ENCODE assay signal across 1 cellular context in genomic region chrX:41333994-41334865, GRCh38.
TF ChIP-seq lines count a peak whose summit lies in the region.

Gene DDX3X (plus strand): TSS chrX:41334162. CDS start chrX:41334253, 91 bp downstream.

TF ChIP-seq in HepG2, 621 proteins besides CTCF, POLR2A, EP300 and RAD21 (continued from another document and continues in another):
- no peak; the same call in 1 of the 2 replicates for TF ChIP-seq SALL2 (CRISPR knock-in tag; IDR thresholded peaks at IDR 0.05)
- TF ChIP-seq ZNF775 (CRISPR knock-in tag; IDR thresholded peaks at IDR 0.05; ENCODE audit: borderline replicate concordance) = no peak
- no peak for TF ChIP-seq ZSCAN31 (CRISPR knock-in tag; IDR thresholded peaks at IDR 0.05; ENCODE audit: low read depth)
- TF ChIP-seq TBX3 (IDR thresholded peaks at IDR 0.05; ENCODE audit: borderline replicate concordance) = no peak
- TF ChIP-seq ZNF709 (CRISPR knock-in tag; IDR thresholded peaks at IDR 0.05) = peak; percentile 17; the same call in 1 of the 2 replicates
- peak; percentile 58 for TF ChIP-seq BORCS8-MEF2B (CRISPR knock-in tag; IDR thresholded peaks at IDR 0.05)
- no peak for TF ChIP-seq HNRNPLL (IDR thresholded peaks at IDR 0.05; ENCODE audit: low read depth, low read length, poor library complexity, severe bottlenecking)
- TF ChIP-seq MAFG (CRISPR knock-in tag; IDR thresholded peaks at IDR 0.05) = no peak
- TF ChIP-seq, protein P1, sequence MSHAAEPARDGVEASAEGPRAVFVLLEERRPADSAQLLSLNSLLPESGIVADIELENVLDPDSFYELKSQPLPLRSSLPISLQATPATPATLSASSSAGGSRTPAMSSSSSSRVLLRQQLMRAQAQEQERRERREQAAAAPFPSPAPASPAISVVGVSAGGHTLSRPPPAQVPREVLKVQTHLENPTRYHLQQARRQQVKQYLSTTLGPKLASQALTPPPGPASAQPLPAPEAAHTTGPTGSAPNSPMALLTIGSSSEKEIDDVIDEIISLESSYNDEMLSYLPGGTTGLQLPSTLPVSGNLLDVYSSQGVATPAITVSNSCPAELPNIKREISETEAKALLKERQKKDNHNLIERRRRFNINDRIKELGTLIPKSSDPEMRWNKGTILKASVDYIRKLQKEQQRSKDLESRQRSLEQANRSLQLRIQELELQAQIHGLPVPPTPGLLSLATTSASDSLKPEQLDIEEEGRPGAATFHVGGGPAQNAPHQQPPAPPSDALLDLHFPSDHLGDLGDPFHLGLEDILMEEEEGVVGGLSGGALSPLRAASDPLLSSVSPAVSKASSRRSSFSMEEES (CRISPR knock-in tag; IDR thresholded peaks at IDR 0.05) = peak; percentile 55; the same call in 1 of the 2 replicates
- TF ChIP-seq ZNF773 (CRISPR knock-in tag; IDR thresholded peaks at IDR 0.05; ENCODE audit: borderline replicate concordance) = 0 out of 2 replicates have a peak, but pooled peaks have one; percentile 38
- no peak for TF ChIP-seq IRF9 (CRISPR knock-in tag; IDR thresholded peaks at IDR 0.05; ENCODE audit: borderline replicate concordance)
- no peak for TF ChIP-seq ZNF282 (IDR thresholded peaks at IDR 0.05; ENCODE audit: partially characterized antibody)
- no peak for TF ChIP-seq ZBTB10 (CRISPR knock-in tag; IDR thresholded peaks at IDR 0.05; ENCODE audit: borderline replicate concordance)
- no peak for TF ChIP-seq TBX2 (CRISPR knock-in tag; IDR thresholded peaks at IDR 0.05; ENCODE audit: borderline replicate concordance)
- no peak for TF ChIP-seq NFE2L1 (CRISPR knock-in tag; IDR thresholded peaks at IDR 0.05; ENCODE audit: borderline replicate concordance)
- TF ChIP-seq, protein P2, sequence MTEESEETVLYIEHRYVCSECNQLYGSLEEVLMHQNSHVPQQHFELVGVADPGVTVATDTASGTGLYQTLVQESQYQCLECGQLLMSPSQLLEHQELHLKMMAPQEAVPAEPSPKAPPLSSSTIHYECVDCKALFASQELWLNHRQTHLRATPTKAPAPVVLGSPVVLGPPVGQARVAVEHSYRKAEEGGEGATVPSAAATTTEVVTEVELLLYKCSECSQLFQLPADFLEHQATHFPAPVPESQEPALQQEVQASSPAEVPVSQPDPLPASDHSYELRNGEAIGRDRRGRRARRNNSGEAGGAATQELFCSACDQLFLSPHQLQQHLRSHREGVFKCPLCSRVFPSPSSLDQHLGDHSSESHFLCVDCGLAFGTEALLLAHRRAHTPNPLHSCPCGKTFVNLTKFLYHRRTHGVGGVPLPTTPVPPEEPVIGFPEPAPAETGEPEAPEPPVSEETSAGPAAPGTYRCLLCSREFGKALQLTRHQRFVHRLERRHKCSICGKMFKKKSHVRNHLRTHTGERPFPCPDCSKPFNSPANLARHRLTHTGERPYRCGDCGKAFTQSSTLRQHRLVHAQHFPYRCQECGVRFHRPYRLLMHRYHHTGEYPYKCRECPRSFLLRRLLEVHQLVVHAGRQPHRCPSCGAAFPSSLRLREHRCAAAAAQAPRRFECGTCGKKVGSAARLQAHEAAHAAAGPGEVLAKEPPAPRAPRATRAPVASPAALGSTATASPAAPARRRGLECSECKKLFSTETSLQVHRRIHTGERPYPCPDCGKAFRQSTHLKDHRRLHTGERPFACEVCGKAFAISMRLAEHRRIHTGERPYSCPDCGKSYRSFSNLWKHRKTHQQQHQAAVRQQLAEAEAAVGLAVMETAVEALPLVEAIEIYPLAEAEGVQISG (CRISPR knock-in tag; IDR thresholded peaks at IDR 0.05) = no peak
- TF ChIP-seq ZNF124 (CRISPR knock-in tag; IDR thresholded peaks at IDR 0.05) = no peak
- TF ChIP-seq, protein P3, sequence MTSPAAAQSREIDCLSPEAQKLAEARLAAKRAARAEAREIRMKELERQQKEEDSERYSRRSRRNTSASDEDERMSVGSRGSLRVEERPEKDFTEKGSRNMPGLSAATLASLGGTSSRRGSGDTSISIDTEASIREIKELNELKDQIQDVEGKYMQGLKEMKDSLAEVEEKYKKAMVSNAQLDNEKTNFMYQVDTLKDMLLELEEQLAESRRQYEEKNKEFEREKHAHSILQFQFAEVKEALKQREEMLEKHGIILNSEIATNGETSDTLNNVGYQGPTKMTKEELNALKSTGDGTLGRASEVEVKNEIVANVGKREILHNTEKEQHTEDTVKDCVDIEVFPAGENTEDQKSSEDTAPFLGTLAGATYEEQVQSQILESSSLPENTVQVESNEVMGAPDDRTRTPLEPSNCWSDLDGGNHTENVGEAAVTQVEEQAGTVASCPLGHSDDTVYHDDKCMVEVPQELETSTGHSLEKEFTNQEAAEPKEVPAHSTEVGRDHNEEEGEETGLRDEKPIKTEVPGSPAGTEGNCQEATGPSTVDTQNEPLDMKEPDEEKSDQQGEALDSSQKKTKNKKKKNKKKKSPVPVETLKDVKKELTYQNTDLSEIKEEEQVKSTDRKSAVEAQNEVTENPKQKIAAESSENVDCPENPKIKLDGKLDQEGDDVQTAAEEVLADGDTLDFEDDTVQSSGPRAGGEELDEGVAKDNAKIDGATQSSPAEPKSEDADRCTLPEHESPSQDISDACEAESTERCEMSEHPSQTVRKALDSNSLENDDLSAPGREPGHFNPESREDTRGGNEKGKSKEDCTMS (CRISPR knock-in tag; conservative IDR thresholded peaks at IDR 0.05) = no peak
- TF ChIP-seq ZNF550 (CRISPR knock-in tag; IDR thresholded peaks at IDR 0.05; ENCODE audit: borderline replicate concordance) = no peak
- TF ChIP-seq, protein P4, sequence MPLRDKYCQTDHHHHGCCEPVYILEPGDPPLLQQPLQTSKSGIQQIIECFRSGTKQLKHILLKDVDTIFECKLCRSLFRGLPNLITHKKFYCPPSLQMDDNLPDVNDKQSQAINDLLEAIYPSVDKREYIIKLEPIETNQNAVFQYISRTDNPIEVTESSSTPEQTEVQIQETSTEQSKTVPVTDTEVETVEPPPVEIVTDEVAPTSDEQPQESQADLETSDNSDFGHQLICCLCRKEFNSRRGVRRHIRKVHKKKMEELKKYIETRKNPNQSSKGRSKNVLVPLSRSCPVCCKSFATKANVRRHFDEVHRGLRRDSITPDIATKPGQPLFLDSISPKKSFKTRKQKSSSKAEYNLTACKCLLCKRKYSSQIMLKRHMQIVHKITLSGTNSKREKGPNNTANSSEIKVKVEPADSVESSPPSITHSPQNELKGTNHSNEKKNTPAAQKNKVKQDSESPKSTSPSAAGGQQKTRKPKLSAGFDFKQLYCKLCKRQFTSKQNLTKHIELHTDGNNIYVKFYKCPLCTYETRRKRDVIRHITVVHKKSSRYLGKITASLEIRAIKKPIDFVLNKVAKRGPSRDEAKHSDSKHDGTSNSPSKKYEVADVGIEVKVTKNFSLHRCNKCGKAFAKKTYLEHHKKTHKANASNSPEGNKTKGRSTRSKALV (CRISPR knock-in tag; IDR thresholded peaks at IDR 0.05) = no peak
- TF ChIP-seq POGZ (CRISPR knock-in tag; IDR thresholded peaks at IDR 0.05) = no peak
- TF ChIP-seq, protein P5, sequence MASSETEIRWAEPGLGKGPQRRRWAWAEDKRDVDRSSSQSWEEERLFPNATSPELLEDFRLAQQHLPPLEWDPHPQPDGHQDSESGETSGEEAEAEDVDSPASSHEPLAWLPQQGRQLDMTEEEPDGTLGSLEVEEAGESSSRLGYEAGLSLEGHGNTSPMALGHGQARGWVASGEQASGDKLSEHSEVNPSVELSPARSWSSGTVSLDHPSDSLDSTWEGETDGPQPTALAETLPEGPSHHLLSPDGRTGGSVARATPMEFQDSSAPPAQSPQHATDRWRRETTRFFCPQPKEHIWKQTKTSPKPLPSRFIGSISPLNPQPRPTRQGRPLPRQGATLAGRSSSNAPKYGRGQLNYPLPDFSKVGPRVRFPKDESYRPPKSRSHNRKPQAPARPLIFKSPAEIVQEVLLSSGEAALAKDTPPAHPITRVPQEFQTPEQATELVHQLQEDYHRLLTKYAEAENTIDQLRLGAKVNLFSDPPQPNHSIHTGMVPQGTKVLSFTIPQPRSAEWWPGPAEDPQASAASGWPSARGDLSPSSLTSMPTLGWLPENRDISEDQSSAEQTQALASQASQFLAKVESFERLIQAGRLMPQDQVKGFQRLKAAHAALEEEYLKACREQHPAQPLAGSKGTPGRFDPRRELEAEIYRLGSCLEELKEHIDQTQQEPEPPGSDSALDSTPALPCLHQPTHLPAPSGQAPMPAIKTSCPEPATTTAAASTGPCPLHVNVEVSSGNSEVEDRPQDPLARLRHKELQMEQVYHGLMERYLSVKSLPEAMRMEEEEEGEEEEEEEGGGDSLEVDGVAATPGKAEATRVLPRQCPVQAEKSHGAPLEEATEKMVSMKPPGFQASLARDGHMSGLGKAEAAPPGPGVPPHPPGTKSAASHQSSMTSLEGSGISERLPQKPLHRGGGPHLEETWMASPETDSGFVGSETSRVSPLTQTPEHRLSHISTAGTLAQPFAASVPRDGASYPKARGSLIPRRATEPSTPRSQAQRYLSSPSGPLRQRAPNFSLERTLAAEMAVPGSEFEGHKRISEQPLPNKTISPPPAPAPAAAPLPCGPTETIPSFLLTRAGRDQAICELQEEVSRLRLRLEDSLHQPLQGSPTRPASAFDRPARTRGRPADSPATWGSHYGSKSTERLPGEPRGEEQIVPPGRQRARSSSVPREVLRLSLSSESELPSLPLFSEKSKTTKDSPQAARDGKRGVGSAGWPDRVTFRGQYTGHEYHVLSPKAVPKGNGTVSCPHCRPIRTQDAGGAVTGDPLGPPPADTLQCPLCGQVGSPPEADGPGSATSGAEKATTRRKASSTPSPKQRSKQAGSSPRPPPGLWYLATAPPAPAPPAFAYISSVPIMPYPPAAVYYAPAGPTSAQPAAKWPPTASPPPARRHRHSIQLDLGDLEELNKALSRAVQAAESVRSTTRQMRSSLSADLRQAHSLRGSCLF (CRISPR knock-in tag; IDR thresholded peaks at IDR 0.05; ENCODE audit: borderline replicate concordance) = no peak
- TF ChIP-seq, protein P6, sequence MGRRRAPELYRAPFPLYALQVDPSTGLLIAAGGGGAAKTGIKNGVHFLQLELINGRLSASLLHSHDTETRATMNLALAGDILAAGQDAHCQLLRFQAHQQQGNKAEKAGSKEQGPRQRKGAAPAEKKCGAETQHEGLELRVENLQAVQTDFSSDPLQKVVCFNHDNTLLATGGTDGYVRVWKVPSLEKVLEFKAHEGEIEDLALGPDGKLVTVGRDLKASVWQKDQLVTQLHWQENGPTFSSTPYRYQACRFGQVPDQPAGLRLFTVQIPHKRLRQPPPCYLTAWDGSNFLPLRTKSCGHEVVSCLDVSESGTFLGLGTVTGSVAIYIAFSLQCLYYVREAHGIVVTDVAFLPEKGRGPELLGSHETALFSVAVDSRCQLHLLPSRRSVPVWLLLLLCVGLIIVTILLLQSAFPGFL (CRISPR knock-in tag; IDR thresholded peaks at IDR 0.05) = no peak
- TF ChIP-seq JUND (CRISPR knock-in tag; IDR thresholded peaks at IDR 0.05) = no peak
- 0 out of 2 replicates have a peak, but pooled peaks have one; percentile 7 for TF ChIP-seq GATAD1 (CRISPR knock-in tag; IDR thresholded peaks at IDR 0.05)
- TF ChIP-seq NFRKB (IDR thresholded peaks at IDR 0.05) = no peak
- TF ChIP-seq MYNN (CRISPR knock-in tag; IDR thresholded peaks at IDR 0.05; ENCODE audit: low read depth) = no peak
- TF ChIP-seq, protein P7, sequence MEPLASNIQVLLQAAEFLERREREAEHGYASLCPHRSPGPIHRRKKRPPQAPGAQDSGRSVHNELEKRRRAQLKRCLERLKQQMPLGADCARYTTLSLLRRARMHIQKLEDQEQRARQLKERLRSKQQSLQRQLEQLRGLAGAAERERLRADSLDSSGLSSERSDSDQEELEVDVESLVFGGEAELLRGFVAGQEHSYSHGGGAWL (CRISPR knock-in tag; IDR thresholded peaks at IDR 0.05) = no peak
- TF ChIP-seq, protein P8, sequence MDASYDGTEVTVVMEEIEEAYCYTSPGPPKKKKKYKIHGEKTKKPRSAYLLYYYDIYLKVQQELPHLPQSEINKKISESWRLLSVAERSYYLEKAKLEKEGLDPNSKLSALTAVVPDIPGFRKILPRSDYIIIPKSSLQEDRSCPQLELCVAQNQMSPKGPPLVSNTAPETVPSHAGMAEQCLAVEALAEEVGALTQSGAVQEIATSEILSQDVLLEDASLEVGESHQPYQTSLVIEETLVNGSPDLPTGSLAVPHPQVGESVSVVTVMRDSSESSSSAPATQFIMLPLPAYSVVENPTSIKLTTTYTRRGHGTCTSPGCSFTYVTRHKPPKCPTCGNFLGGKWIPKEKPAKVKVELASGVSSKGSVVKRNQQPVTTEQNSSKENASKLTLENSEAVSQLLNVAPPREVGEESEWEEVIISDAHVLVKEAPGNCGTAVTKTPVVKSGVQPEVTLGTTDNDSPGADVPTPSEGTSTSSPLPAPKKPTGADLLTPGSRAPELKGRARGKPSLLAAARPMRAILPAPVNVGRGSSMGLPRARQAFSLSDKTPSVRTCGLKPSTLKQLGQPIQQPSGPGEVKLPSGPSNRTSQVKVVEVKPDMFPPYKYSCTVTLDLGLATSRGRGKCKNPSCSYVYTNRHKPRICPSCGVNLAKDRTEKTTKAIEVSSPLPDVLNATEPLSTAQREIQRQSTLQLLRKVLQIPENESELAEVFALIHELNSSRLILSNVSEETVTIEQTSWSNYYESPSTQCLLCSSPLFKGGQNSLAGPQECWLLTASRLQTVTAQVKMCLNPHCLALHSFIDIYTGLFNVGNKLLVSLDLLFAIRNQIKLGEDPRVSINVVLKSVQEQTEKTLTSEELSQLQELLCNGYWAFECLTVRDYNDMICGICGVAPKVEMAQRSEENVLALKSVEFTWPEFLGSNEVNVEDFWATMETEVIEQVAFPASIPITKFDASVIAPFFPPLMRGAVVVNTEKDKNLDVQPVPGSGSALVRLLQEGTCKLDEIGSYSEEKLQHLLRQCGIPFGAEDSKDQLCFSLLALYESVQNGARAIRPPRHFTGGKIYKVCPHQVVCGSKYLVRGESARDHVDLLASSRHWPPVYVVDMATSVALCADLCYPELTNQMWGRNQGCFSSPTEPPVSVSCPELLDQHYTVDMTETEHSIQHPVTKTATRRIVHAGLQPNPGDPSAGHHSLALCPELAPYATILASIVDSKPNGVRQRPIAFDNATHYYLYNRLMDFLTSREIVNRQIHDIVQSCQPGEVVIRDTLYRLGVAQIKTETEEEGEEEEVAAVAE (CRISPR knock-in tag; IDR thresholded peaks at IDR 0.05; ENCODE audit: borderline replicate concordance) = peak; percentile 17; the same call in 1 of the 2 replicates
- no peak for TF ChIP-seq HNRNPL (IDR thresholded peaks at IDR 0.05; ENCODE audit: low read depth, low read length)
- TF ChIP-seq ZNF333 (CRISPR knock-in tag; IDR thresholded peaks at IDR 0.05; ENCODE audit: borderline replicate concordance) = no peak
